2 cellular contexts compared by ENCODE assay signal in the genomic region with DNA sequence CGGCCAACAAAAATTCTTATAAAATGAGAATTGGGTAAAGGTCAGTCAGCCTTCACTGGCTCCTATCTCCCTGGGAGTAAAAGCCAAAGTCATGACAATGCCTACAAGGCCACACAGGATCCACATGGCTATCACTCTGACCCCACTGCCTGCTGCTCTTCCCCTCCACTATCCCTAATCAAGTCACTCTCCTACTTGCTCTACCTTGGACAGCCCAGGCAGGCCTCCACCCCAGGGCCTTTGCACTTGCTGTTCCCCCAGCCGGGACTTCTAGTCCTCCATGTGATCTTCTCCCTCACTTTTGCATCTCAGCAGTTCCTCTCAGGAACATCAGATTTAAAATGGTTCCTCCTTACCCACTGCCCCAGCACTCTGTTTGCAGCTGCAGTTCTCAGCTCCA.
TF ChIP-seq lines count a peak whose summit lies in the region.

No MANE protein-coding gene starts in this region.

TF ChIP-seq in HEK293, 187 proteins besides CTCF, POLR2A, EP300 and RAD21:
- TF ChIP-seq, protein P1, sequence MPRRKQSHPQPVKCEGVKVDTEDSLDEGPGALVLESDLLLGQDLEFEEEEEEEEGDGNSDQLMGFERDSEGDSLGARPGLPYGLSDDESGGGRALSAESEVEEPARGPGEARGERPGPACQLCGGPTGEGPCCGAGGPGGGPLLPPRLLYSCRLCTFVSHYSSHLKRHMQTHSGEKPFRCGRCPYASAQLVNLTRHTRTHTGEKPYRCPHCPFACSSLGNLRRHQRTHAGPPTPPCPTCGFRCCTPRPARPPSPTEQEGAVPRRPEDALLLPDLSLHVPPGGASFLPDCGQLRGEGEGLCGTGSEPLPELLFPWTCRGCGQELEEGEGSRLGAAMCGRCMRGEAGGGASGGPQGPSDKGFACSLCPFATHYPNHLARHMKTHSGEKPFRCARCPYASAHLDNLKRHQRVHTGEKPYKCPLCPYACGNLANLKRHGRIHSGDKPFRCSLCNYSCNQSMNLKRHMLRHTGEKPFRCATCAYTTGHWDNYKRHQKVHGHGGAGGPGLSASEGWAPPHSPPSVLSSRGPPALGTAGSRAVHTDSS (tag by site-specific recombination; IDR thresholded peaks at IDR 0.05): no peak
- TF ChIP-seq ZNF621 (tag by site-specific recombination; IDR thresholded peaks at IDR 0.05) (no peak), FEZF1 (tag by site-specific recombination; IDR thresholded peaks at IDR 0.05) (no peak), ZNF530 (tag by site-specific recombination; IDR thresholded peaks at IDR 0.05; ENCODE audit: low read depth) (no peak), ZNF311 (tag by site-specific recombination; IDR thresholded peaks at IDR 0.05; ENCODE audit: borderline replicate concordance) (no peak), ZNF48 (tag by site-specific recombination; IDR thresholded peaks at IDR 0.05) (no peak), ZNF623 (tag by site-specific recombination; IDR thresholded peaks at IDR 0.05) (peak; percentile 84), ZNF24 (tag by site-specific recombination; IDR thresholded peaks at IDR 0.05) (no peak)
- TF ChIP-seq, protein P2, sequence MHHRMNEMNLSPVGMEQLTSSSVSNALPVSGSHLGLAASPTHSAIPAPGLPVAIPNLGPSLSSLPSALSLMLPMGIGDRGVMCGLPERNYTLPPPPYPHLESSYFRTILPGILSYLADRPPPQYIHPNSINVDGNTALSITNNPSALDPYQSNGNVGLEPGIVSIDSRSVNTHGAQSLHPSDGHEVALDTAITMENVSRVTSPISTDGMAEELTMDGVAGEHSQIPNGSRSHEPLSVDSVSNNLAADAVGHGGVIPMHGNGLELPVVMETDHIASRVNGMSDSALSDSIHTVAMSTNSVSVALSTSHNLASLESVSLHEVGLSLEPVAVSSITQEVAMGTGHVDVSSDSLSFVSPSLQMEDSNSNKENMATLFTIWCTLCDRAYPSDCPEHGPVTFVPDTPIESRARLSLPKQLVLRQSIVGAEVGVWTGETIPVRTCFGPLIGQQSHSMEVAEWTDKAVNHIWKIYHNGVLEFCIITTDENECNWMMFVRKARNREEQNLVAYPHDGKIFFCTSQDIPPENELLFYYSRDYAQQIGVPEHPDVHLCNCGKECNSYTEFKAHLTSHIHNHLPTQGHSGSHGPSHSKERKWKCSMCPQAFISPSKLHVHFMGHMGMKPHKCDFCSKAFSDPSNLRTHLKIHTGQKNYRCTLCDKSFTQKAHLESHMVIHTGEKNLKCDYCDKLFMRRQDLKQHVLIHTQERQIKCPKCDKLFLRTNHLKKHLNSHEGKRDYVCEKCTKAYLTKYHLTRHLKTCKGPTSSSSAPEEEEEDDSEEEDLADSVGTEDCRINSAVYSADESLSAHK (tag by site-specific recombination; IDR thresholded peaks at IDR 0.05): no peak
TF ChIP-seq in HEK293: peak in this region for 1.

TF ChIP-seq in K562, 482 proteins besides CTCF, POLR2A, EP300 and RAD21:
- TF ChIP-seq, protein P3, sequence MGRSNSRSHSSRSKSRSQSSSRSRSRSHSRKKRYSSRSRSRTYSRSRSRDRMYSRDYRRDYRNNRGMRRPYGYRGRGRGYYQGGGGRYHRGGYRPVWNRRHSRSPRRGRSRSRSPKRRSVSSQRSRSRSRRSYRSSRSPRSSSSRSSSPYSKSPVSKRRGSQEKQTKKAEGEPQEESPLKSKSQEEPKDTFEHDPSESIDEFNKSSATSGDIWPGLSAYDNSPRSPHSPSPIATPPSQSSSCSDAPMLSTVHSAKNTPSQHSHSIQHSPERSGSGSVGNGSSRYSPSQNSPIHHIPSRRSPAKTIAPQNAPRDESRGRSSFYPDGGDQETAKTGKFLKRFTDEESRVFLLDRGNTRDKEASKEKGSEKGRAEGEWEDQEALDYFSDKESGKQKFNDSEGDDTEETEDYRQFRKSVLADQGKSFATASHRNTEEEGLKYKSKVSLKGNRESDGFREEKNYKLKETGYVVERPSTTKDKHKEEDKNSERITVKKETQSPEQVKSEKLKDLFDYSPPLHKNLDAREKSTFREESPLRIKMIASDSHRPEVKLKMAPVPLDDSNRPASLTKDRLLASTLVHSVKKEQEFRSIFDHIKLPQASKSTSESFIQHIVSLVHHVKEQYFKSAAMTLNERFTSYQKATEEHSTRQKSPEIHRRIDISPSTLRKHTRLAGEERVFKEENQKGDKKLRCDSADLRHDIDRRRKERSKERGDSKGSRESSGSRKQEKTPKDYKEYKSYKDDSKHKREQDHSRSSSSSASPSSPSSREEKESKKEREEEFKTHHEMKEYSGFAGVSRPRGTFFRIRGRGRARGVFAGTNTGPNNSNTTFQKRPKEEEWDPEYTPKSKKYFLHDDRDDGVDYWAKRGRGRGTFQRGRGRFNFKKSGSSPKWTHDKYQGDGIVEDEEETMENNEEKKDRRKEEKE (IDR thresholded peaks at IDR 0.05; ENCODE audit: borderline replicate concordance in 1 of 2, control insufficient read depth in 1 of 2, low read depth in 2 of 2, low read length in 1 of 2): no peak
- 0 out of 2 replicates have a peak, but pooled peaks have one; percentile 30 for TF ChIP-seq BCOR (IDR thresholded peaks at IDR 0.05)
